ENCODE assay signal across 34 cellular contexts in genomic region chr6:17596085-17596484, GRCh38.
"Had no signal": no experiment of that assay in that cellular context is flagged by ENCODE, and none has a peak within 500 bp of the region (broad histone marks: within the 10 kb centered on the region; RNA-seq: fewer than 3 reads in every experiment).

No MANE protein-coding gene starts in this region.

- H3K4me3 ChIP-seq: adrenal gland, body of pancreas, esophagus squamous epithelium had no signal

- ATAC-seq: activated CD4-positive, alpha-beta T cell treated with anti-CD3 and anti-CD28 coated beads for 36 hours; activated CD8-positive, alpha-beta memory T cell treated with anti-CD3 and anti-CD28 coated beads, Interleukin-2, amount 10 ng/mL, durations not matched to agents 7 days and 5 days; activated CD8-positive, alpha-beta T cell treated with anti-CD3 and anti-CD28 coated beads, Interleukin-2, amount 10 ng/mL, durations not matched to agents 7 days and 5 days; activated naive CD8-positive, alpha-beta T cell treated with anti-CD3 and anti-CD28 coated beads, Interleukin-2, amount 50 U/mL, for 24 hours; body of pancreas; effector memory CD8-positive, alpha-beta T cell; T-helper 17 cell had no signal

- H3K27me3 ChIP-seq: adrenal gland, body of pancreas, esophagus squamous epithelium had no signal

- H3K27ac Mint-ChIP-seq: activated CD4-positive, alpha-beta memory T cell treated with anti-CD3 and anti-CD28 coated beads for 36 hours; activated CD4-positive, alpha-beta T cell treated with anti-CD3 and anti-CD28 coated beads for 36 hours; activated CD4-positive, alpha-beta T cell treated with anti-CD3 and anti-CD28 coated beads, Interleukin-2, amount 10 ng/mL, durations not matched to agents 24 days and 14 days; activated CD8-positive, alpha-beta memory T cell treated with anti-CD3 and anti-CD28 coated beads, Interleukin-2, amount 10 ng/mL, durations not matched to agents 7 days and 5 days; activated CD8-positive, alpha-beta T cell treated with anti-CD3 and anti-CD28 coated beads, Interleukin-2, amount 10 ng/mL, durations not matched to agents 7 days and 5 days; activated naive CD4-positive, alpha-beta T cell treated with anti-CD3 and anti-CD28 coated beads for 36 hours; activated naive CD4-positive, alpha-beta T cell treated with anti-CD3 and anti-CD28 coated beads, Interleukin-2, amount 50 U/mL, for 24 hours; activated naive CD8-positive, alpha-beta T cell treated with anti-CD3 and anti-CD28 coated beads for 36 hours; activated naive CD8-positive, alpha-beta T cell treated with anti-CD3 and anti-CD28 coated beads, Interleukin-2, amount 50 U/mL, for 24 hours; activated T-helper 1 cell treated with anti-CD3 and anti-CD28 coated beads, Interleukin-12 subunit alpha, Interleukin-12 subunit beta, Interleukin-2, Interleukin-4 antibody, amounts not matched to agents 30 ng/mL and 10 ng/mL and 1 ng/mL, durations not matched to agents 14 hours and 24 hours and 36 hours; activated T-helper 2 cell treated with anti-CD3 and anti-CD28 coated beads, Interferon-gamma antibody, Interleukin-2, Interleukin-4, amounts not matched to agents 10 μg/mL and 5 μg/mL and 100 μg/mL, durations not matched to agents 14 hours and 24 hours and 36 hours; effector memory CD8-positive, alpha-beta T cell; T-helper 17 cell; T-helper 2 cell treated with Interferon-gamma antibody and Interleukin-4, amounts not matched to agents 5 μg/mL and 100 μg/mL, for 36 hours had no signal

- FAIRE-seq: colon had no signal

- H3K36me3 Mint-ChIP-seq: activated CD4-positive, alpha-beta memory T cell treated with anti-CD3 and anti-CD28 coated beads for 36 hours; activated naive CD4-positive, alpha-beta T cell treated with anti-CD3 and anti-CD28 coated beads, Interleukin-2, amount 50 U/mL, for 24 hours; activated naive CD8-positive, alpha-beta T cell treated with anti-CD3 and anti-CD28 coated beads for 36 hours had no signal

- H3K4me1 ChIP-seq: body of pancreas had no signal

- H3K9me3 ChIP-seq: adrenal gland, body of pancreas, esophagus squamous epithelium had no signal

- H3K9me3 Mint-ChIP-seq: activated CD4-positive, alpha-beta memory T cell treated with anti-CD3 and anti-CD28 coated beads for 36 hours; activated CD4-positive, alpha-beta T cell treated with anti-CD3 and anti-CD28 coated beads, Interleukin-2, amount 10 ng/mL, durations not matched to agents 24 days and 14 days; activated naive CD4-positive, alpha-beta T cell treated with anti-CD3 and anti-CD28 coated beads for 36 hours; activated naive CD4-positive, alpha-beta T cell treated with anti-CD3 and anti-CD28 coated beads, Interleukin-2, amount 50 U/mL, for 24 hours; activated naive CD8-positive, alpha-beta T cell treated with anti-CD3 and anti-CD28 coated beads for 36 hours; activated naive CD8-positive, alpha-beta T cell treated with anti-CD3 and anti-CD28 coated beads, Interleukin-2, amount 50 U/mL, for 24 hours; activated T-helper 1 cell treated with anti-CD3 and anti-CD28 coated beads, Interleukin-12 subunit alpha, Interleukin-12 subunit beta, Interleukin-2, Interleukin-4 antibody, amounts not matched to agents 30 ng/mL and 10 ng/mL and 1 ng/mL, durations not matched to agents 14 hours and 24 hours and 36 hours; activated T-helper 2 cell treated with anti-CD3 and anti-CD28 coated beads, Interferon-gamma antibody, Interleukin-2, Interleukin-4, amounts not matched to agents 10 μg/mL and 5 μg/mL and 100 μg/mL, durations not matched to agents 14 hours and 24 hours and 36 hours; effector memory CD8-positive, alpha-beta T cell; T-helper 2 cell treated with Interferon-gamma antibody and Interleukin-4, amounts not matched to agents 5 μg/mL and 100 μg/mL, for 36 hours had no signal

- H3K27ac ChIP-seq: adrenal gland, body of pancreas, epithelial cell of prostate, esophagus squamous epithelium had no signal

- H3K4me3 Mint-ChIP-seq: activated CD4-positive, alpha-beta memory T cell treated with anti-CD3 and anti-CD28 coated beads for 36 hours; activated CD4-positive, alpha-beta T cell treated with anti-CD3 and anti-CD28 coated beads for 36 hours; activated CD4-positive, alpha-beta T cell treated with anti-CD3 and anti-CD28 coated beads, Interleukin-2, amount 10 ng/mL, durations not matched to agents 24 days and 14 days; activated CD8-positive, alpha-beta memory T cell treated with anti-CD3 and anti-CD28 coated beads, Interleukin-2, amount 10 ng/mL, durations not matched to agents 7 days and 5 days; activated CD8-positive, alpha-beta T cell treated with anti-CD3 and anti-CD28 coated beads, Interleukin-2, amount 10 ng/mL, durations not matched to agents 7 days and 5 days; activated naive CD4-positive, alpha-beta T cell treated with anti-CD3 and anti-CD28 coated beads for 36 hours; activated naive CD4-positive, alpha-beta T cell treated with anti-CD3 and anti-CD28 coated beads, Interleukin-2, amount 50 U/mL, for 24 hours; activated naive CD8-positive, alpha-beta T cell treated with anti-CD3 and anti-CD28 coated beads for 36 hours; activated naive CD8-positive, alpha-beta T cell treated with anti-CD3 and anti-CD28 coated beads, Interleukin-2, amount 50 U/mL, for 24 hours; activated T-helper 1 cell treated with anti-CD3 and anti-CD28 coated beads, Interleukin-12 subunit alpha, Interleukin-12 subunit beta, Interleukin-2, Interleukin-4 antibody, amounts not matched to agents 30 ng/mL and 10 ng/mL and 1 ng/mL, durations not matched to agents 14 hours and 24 hours and 36 hours; effector memory CD8-positive, alpha-beta T cell; T-helper 17 cell; T-helper 2 cell treated with Interferon-gamma antibody and Interleukin-4, amounts not matched to agents 5 μg/mL and 100 μg/mL, for 36 hours had no signal

- H3K36me3 ChIP-seq: adrenal gland, esophagus squamous epithelium had no signal

- DNase-seq: activated CD4-positive, alpha-beta memory T cell treated with anti-CD3 and anti-CD28 coated beads for 36 hours; activated CD4-positive, alpha-beta T cell treated with anti-CD3 and anti-CD28 coated beads for 36 hours; activated CD4-positive, alpha-beta T cell treated with anti-CD3 and anti-CD28 coated beads, Interleukin-2, amount 10 ng/mL, durations not matched to agents 24 days and 14 days; activated CD4-positive, CD25-positive, alpha-beta regulatory T cell; activated CD4-positive, CD25-positive, alpha-beta regulatory T cell treated with anti-CD3 and anti-CD28 coated beads, Interleukin-2, amount 50 U/mL, for 72 hours; activated CD8-positive, alpha-beta memory T cell treated with anti-CD3 and anti-CD28 coated beads, Interleukin-2, amount 10 ng/mL, durations not matched to agents 7 days and 5 days; activated CD8-positive, alpha-beta memory T cell treated with anti-CD3 and anti-CD28 coated beads, Interleukin-2, amount 50 U/mL, for 4 hours; activated CD8-positive, alpha-beta T cell treated with anti-CD3 and anti-CD28 coated beads, Interleukin-2, amount 10 ng/mL, durations not matched to agents 7 days and 5 days; activated effector memory CD4-positive, alpha-beta T cell treated with anti-CD3 and anti-CD28 coated beads, Interleukin-2, amount 50 U/mL, for 16 hours; activated naive CD4-positive, alpha-beta T cell treated with anti-CD3 and anti-CD28 coated beads for 36 hours; activated naive CD8-positive, alpha-beta T cell treated with anti-CD3 and anti-CD28 coated beads for 36 hours; activated naive CD8-positive, alpha-beta T cell treated with anti-CD3 and anti-CD28 coated beads, Interleukin-2, amount 50 U/mL, for 24 hours; activated T-cell treated with anti-CD3 and anti-CD28 coated beads, Interleukin-2, amount 50 U/mL, for 1 hour; activated T-cell treated with anti-CD3 and anti-CD28 coated beads, Interleukin-2, amount 50 U/mL, for 48 hours; adrenal gland; amygdala; aorta; body of pancreas; caudate nucleus; cortex of kidney; dermis blood vessel endothelial cell; effector CD4-positive, alpha-beta T cell; effector memory CD8-positive, alpha-beta T cell; esophagus squamous epithelium; foreskin melanocyte; head of caudate nucleus; T-helper 17 cell; T1000 had no signal

- H3K27me3 Mint-ChIP-seq: activated CD4-positive, alpha-beta memory T cell treated with anti-CD3 and anti-CD28 coated beads for 36 hours; activated CD4-positive, alpha-beta T cell treated with anti-CD3 and anti-CD28 coated beads for 36 hours; activated CD4-positive, alpha-beta T cell treated with anti-CD3 and anti-CD28 coated beads, Interleukin-2, amount 10 ng/mL, durations not matched to agents 24 days and 14 days; activated CD8-positive, alpha-beta memory T cell treated with anti-CD3 and anti-CD28 coated beads, Interleukin-2, amount 10 ng/mL, durations not matched to agents 7 days and 5 days; activated naive CD4-positive, alpha-beta T cell treated with anti-CD3 and anti-CD28 coated beads, Interleukin-2, amount 50 U/mL, for 24 hours; activated naive CD8-positive, alpha-beta T cell treated with anti-CD3 and anti-CD28 coated beads for 36 hours; activated naive CD8-positive, alpha-beta T cell treated with anti-CD3 and anti-CD28 coated beads, Interleukin-2, amount 50 U/mL, for 24 hours; effector memory CD8-positive, alpha-beta T cell; T-helper 17 cell had no signal
